In the genomic region with DNA sequence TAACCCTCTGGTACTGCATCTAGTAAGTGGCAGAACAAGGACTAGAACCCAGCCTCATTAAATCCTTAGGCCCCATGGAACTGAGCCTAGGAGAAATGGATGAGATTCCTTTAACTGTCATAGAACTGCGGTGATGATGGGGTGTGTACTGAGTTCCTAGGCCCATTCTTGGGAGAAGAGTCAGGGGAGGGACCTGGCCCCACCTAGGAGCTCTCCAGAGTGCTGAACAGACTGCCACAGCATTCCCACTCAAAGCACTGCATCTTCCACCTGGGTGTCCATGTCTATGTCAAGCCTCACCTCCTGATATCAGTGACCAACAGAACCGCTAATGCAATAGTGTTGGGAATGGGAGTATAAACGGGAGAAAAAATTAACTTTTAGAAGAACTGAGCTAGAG, we compare ENCODE assay signal across 11 cellular contexts. TPM values are rescaled to one million over a fixed set of nuclear protein-coding genes. Genes with fewer than 3 reads are reported as not detected.
DNase-seq lines count a peak whose midpoint lies in the region; ATAC-seq and TF ChIP-seq lines count a peak whose summit lies in the region.
"Had no signal": no experiment of that assay in that cellular context is flagged by ENCODE, and none has a peak within 500 bp of the region (broad histone marks: within the 10 kb centered on the region; RNA-seq: fewer than 3 reads in every experiment).

No MANE protein-coding gene starts in this region.

- H3K4me3 ChIP-seq in breast epithelium (no peak overlapping the region), SK-N-SH (ENCODE audit: low read depth in 2 of 2, low read length in 1 of 2) (no peak overlapping the region), fibroblast of villous mesenchyme (ENCODE audit: low read depth, low read length) (no peak overlapping the region), upper lobe of left lung (no peak overlapping the region)
- H3K4me3 ChIP-seq: sigmoid colon had no signal

- no peak for TF ChIP-seq EP300 in SK-N-SH (IDR thresholded peaks at IDR 0.05; ENCODE audit: borderline replicate concordance in 1 of 2, low read depth in 1 of 2, low read length in 1 of 2)
- no peak for TF ChIP-seq EP300 in upper lobe of left lung (IDR thresholded peaks at IDR 0.05)

- H3K9me3 Mint-ChIP-seq in MCF 10A (ENCODE audit: unreplicated experiment): no peaks in the 10 kb centered on the region

- no TSS peak for BruUV-seq in MCF 10A (replicated peaks; lab: Mats Ljungman, UMichigan)

- H3K9me3 ChIP-seq in breast epithelium (no peaks in the 10 kb centered on the region), SK-N-SH (no peaks in the 10 kb centered on the region), upper lobe of left lung (no peaks in the 10 kb centered on the region)
- H3K9me3 ChIP-seq: sigmoid colon had no signal

- intact Hi-C loops in MCF 10A (cut with micrococcal nuclease): no loop called here
- intact Hi-C loops in breast epithelium (cut with DNase I; ENCODE audit: low total_unique reads): no loop called here

- no peak overlapping the region for H3K4me2 ChIP-seq in SK-N-SH

- peaks cover 3% of the 10 kb centered on the region for H3K36me3 Mint-ChIP-seq in MCF 10A (ENCODE audit: insufficient read depth, unreplicated experiment)

- no peaks in the 10 kb centered on the region for H3K9me2 ChIP-seq in SK-N-SH

- peaks cover 11% of the 10 kb centered on the region for H3F3A ChIP-seq in SK-N-SH (replicated peaks; ENCODE audit: insufficient read depth)

- H3K4me1 Mint-ChIP-seq in MCF 10A (ENCODE audit: insufficient read depth, unreplicated experiment): no peaks in the 10 kb centered on the region

- peaks cover 9% of the 10 kb centered on the region; the same call in 1 of the 2 replicates for H4K20me1 ChIP-seq in SK-N-SH (ENCODE audit: insufficient read depth)

- POLR2A ChIA-PET in MCF 10A (lab: Yijun Ruan, JAX) (no interaction called here), SK-N-SH (lab: Yijun Ruan, JAX) (no interaction called here)

- ATAC-seq in GM18520 (IDR thresholded peaks at IDR 0.05; ENCODE audit: unreplicated experiment): no peak
- no peak for ATAC-seq in upper lobe of left lung (ENCODE audit: low FRiP score in 2 of 2)

- TF ChIP-seq CTCF in MCF 10A (IDR thresholded peaks at IDR 0.05; ENCODE audit: unreplicated experiment) (no peak), breast epithelium (IDR thresholded peaks at IDR 0.05) (no peak), SK-N-SH (IDR thresholded peaks at IDR 0.05) (no peak), fibroblast of villous mesenchyme (IDR thresholded peaks at IDR 0.05; ENCODE audit: insufficient read depth, low read depth, low read length) (no peak), upper lobe of left lung (IDR thresholded peaks at IDR 0.05) (no peak)

- no peak overlapping the region for H3K27ac Mint-ChIP-seq in MCF 10A (ENCODE audit: low read depth, unreplicated experiment)

- TF ChIP-seq POLR2A in breast epithelium (IDR thresholded peaks at IDR 0.05) (no peak), upper lobe of left lung (IDR thresholded peaks at IDR 0.05) (no peak)

- no peak overlapping the region for H3K9ac ChIP-seq in SK-N-SH

- no peak for TF ChIP-seq RAD21 in SK-N-SH (IDR thresholded peaks at IDR 0.05; ENCODE audit: low read length)

- CTCF ChIA-PET in MCF 10A (lab: Yijun Ruan, JAX) (interaction anchor here (0.7 kb wide), 1 partner anchor 300 kb away, joined by 3 read pairs; no protein-coding TSS in a partner anchor), SK-N-SH (lab: Yijun Ruan, JAX) (interaction anchor here (1.0 to 1.5 kb wide), 3 partner anchors 8 to 31 kb away, joined by 3 to 4 read pairs (median 3); no protein-coding TSS in a partner anchor)

- H3K27ac ChIP-seq in breast epithelium (no peak overlapping the region), SK-N-SH (ENCODE audit: low read depth in 2 of 2, low read length in 1 of 2) (no peak overlapping the region), upper lobe of left lung (no peak overlapping the region)
- H3K27ac ChIP-seq: HL-60, sigmoid colon had no signal

- H3K4me1 ChIP-seq in breast epithelium (no peaks in the 10 kb centered on the region), SK-N-SH (ENCODE audit: control insufficient read depth in 1 of 2, insufficient read depth in 2 of 2, low read depth in 1 of 2, low read length in 1 of 2) (peaks cover 9 to 11% of the 10 kb centered on the region in 2 experiments; a peak in 3 of 4 replicates), upper lobe of left lung (no peaks in the 10 kb centered on the region)

- DNase-seq in MCF 10A (ENCODE audit: unreplicated experiment) (peak; percentile 50), breast epithelium (ENCODE audit: low spot score in 2 of 2) (no peak), SK-N-SH (no peak), fibroblast of villous mesenchyme (ENCODE audit: low read depth) (peak; percentile 5), UCSD-AML1 (lab: John Stamatoyannopoulos, UW; ENCODE audit: unreplicated experiment) (no peak), T-helper 2 cell (no peak), upper lobe of left lung (no peak)
- DNase-seq: activated naive CD4-positive, alpha-beta T cell treated with Interleukin-2 at 50 U/mL for 16 hours; sigmoid colon had no signal

- H3K4me3 Mint-ChIP-seq in MCF 10A (ENCODE audit: unreplicated experiment): no peak overlapping the region

- H2AFZ ChIP-seq in SK-N-SH (ENCODE audit: low read depth): no peak overlapping the region

- no peaks in the 10 kb centered on the region for H3K27me3 Mint-ChIP-seq in MCF 10A (ENCODE audit: insufficient read depth, unreplicated experiment)

- peaks cover 6% of the 10 kb centered on the region; the same call in 1 of the 2 replicates for H3K79me2 ChIP-seq in SK-N-SH (ENCODE audit: insufficient read depth)

- WGBS in SK-N-SH (ENCODE audit: low lambda C conversion rate): 83% methylated on average over 3 of the region's 3 CpGs
- WGBS in upper lobe of left lung, 2 donors: 82 to 85% methylated on average over 3 of the region's 3 CpGs

- H3K27me3 ChIP-seq in breast epithelium (no peaks in the 10 kb centered on the region), SK-N-SH (ENCODE audit: insufficient read depth) (no peaks in the 10 kb centered on the region), upper lobe of left lung (no peaks in the 10 kb centered on the region)
- H3K27me3 ChIP-seq: sigmoid colon had no signal

- H3K36me3 ChIP-seq in breast epithelium: no peaks in the 10 kb centered on the region
- no peaks in the 10 kb centered on the region for H3K36me3 ChIP-seq in SK-N-SH (replicated peaks in 1 of 2; ENCODE audit: control insufficient read depth in 1 of 2, insufficient read depth in 2 of 2, low read length in 1 of 2)
- H3K36me3 ChIP-seq in upper lobe of left lung: no peaks in the 10 kb centered on the region
- H3K36me3 ChIP-seq: sigmoid colon had no signal

TF ChIP-seq in SK-N-SH, 30 proteins besides CTCF, POLR2A, EP300 and RAD21:
- TF ChIP-seq RXRA (IDR thresholded peaks at IDR 0.05; ENCODE audit: borderline replicate concordance, low read depth): no peak
- peak; percentile 98 for TF ChIP-seq REST (IDR thresholded peaks at IDR 0.05; ENCODE audit: low read depth, low read length)

RNA-seq across cellular contexts. Expression of gene TTLL11, which starts 36.6 kb away (rescaled TPM):
- total RNA-seq in MCF 10A (2022) (9.0 and 13.6 TPM in 2 replicates), breast epithelium (10 to 100 TPM in 1 of 3 donors, 1 to 10 TPM in 2; 9.0 to 12.1 (median 10.0) TPM), fibroblast of villous mesenchyme (4.3 and 4.8 TPM in 2 replicates), upper lobe of left lung (10 to 100 TPM in 5 of 6 donors, 1 to 10 TPM in 1; 6.8 to 18.9 (median 12.9) TPM)
- 6.0 and 6.8 TPM in 2 replicates for polyA plus RNA-seq in SK-N-SH (2012; rRNA removed)
- 3.9 and 5.4 TPM in 2 replicates for polyA plus RNA-seq in SK-N-SH (2012; cell fraction: cytosol; rRNA removed)
- 6.6 and 8.0 TPM in 2 replicates for polyA plus RNA-seq in SK-N-SH (2012; cell fraction: nucleus; rRNA removed)

Comparison
In these comparisons a context has a peak if more than half of its experiments do, and no peak if none do; other contexts are left out.
1. DNase-seq: peak in MCF 10A (single experiment) and fibroblast of villous mesenchyme (single experiment); none in breast epithelium (0 of 2), SK-N-SH (single experiment), UCSD-AML1 (single experiment), T-helper 2 cell (0 of 5) and upper lobe of left lung (0 of 2).